Comparison of ENCODE assay signal across 28 cellular contexts in genomic region chr21:42123509-42123908, GRCh38. TPM values are rescaled to one million over a fixed set of nuclear protein-coding genes. Genes with fewer than 3 reads are reported as not detected.
DNase-seq lines count a peak whose midpoint lies in the region; ATAC-seq, FAIRE-seq and TF ChIP-seq lines count a peak whose summit lies in the region.
"Had no signal": no experiment of that assay in that cellular context is flagged by ENCODE, and none has a peak within 500 bp of the region (broad histone marks: within the 10 kb centered on the region; RNA-seq: fewer than 3 reads in every experiment).

No MANE protein-coding gene starts in this region.

- intact Hi-C loops in HepG2 (cut with micrococcal nuclease; ENCODE audit: unreplicated experiment) (no loop called here), breast epithelium (cut with DNase I; ENCODE audit: low total_unique reads) (no loop called here)
- intact Hi-C loops in activated CD4-positive, alpha-beta memory T cell treated with anti-CD3 and anti-CD28 coated beads for 36 hours (cut with micrococcal nuclease), result no loop called here

- BruUV-seq in HepG2 (replicated peaks; lab: Mats Ljungman, UMichigan), result no TSS peak

- H3K27ac ChIP-seq in BLaER1, result 0 out of 2 replicates have a peak overlapping the region, but pooled peaks have one; percentile 78
- H3K27ac ChIP-seq in VCaP, result peak overlapping the region; percentile 91; the same call in 1 of the 2 replicates
- H3K27ac ChIP-seq in HepG2 (ENCODE audit: extremely low read length, insufficient read depth, low read length), result no peak overlapping the region
- H3K27ac ChIP-seq in breast epithelium, result no peak overlapping the region
- H3K27ac ChIP-seq: KMS-11, PC-9, SJCRH30 had no signal

- H3K9me3 ChIP-seq in BLaER1, result no peaks in the 10 kb centered on the region
- H3K9me3 ChIP-seq in HepG2 (ENCODE audit: low read length), result no peaks in the 10 kb centered on the region
- no peaks in the 10 kb centered on the region for H3K9me3 ChIP-seq in breast epithelium
- H3K9me3 ChIP-seq: BE2C, SJCRH30 had no signal

- no peaks in the 10 kb centered on the region for H3K79me2 ChIP-seq in HepG2 (ENCODE audit: insufficient read depth, low read length)

- in situ Hi-C loops in HepG2 (cut with HindIII; ENCODE audit: extremely low pct_ligation_motif_present, low pct_unique_long_range_greater_than_20kb), result loop anchor here (25.0 kb wide), 1 partner anchor 511 kb away; no protein-coding TSS in a partner anchor

- H3K4me2 ChIP-seq in BLaER1 (peak overlapping the region; percentile 94), HepG2 (ENCODE audit: low read depth, low read length) (no peak overlapping the region)
- H3K4me2 ChIP-seq: KMS-11, PC-9 had no signal

- no peak for TF ChIP-seq CTCF in VCaP (conservative IDR thresholded peaks at IDR 0.05)
- no peak for TF ChIP-seq CTCF in HepG2 (CRISPR knock-in tag; IDR thresholded peaks at IDR 0.05)
- no peak for TF ChIP-seq CTCF in breast epithelium (IDR thresholded peaks at IDR 0.05)

- TF ChIP-seq POLR2A in HepG2 (IDR thresholded peaks at IDR 0.05; ENCODE audit: insufficient read depth in 1 of 2, low read depth in 2 of 2, low read length in 2 of 2), result no peak
- no peak for TF ChIP-seq POLR2A in breast epithelium (IDR thresholded peaks at IDR 0.05)

- no peaks in the 10 kb centered on the region for H3K27me3 ChIP-seq in BLaER1
- H3K27me3 ChIP-seq in HepG2 (ENCODE audit: control insufficient read depth in 1 of 2, insufficient read depth in 2 of 2, low read length in 2 of 2), result peaks cover 0 to 22% of the 10 kb centered on the region in 2 experiments; a peak in 2 of 5 replicates
- peaks cover 0 to 3% of the 10 kb centered on the region in 2 donors for H3K27me3 ChIP-seq in breast epithelium
- H3K27me3 ChIP-seq: SJCRH30 had no signal

- H3K4me3 ChIP-seq in BLaER1 (no peak overlapping the region), HepG2 (replicated peaks in 1 of 3; ENCODE audit: insufficient read depth in 1 of 3, low read depth in 2 of 3, low read length in 3 of 3) (no peak overlapping the region), breast epithelium (no peak overlapping the region)
- H3K4me3 ChIP-seq: PC-9, SJCRH30 had no signal

- H3K9ac ChIP-seq in BLaER1 (no peak overlapping the region), HepG2 (ENCODE audit: insufficient read depth, low read depth, low read length) (no peak overlapping the region)
- H3K9ac ChIP-seq: KMS-11 had no signal

- peaks cover 3% of the 10 kb centered on the region for H3K4me1 Mint-ChIP-seq in activated CD4-positive, alpha-beta memory T cell treated with anti-CD3 and anti-CD28 coated beads for 36 hours (ENCODE audit: low read depth)
- H3K4me1 Mint-ChIP-seq in activated CD4-positive, alpha-beta memory T cell treated with anti-CD3 and anti-CD28 coated beads, Interleukin-2, amount 10 ng/mL, durations not matched to agents 7 days and 5 days, result peaks cover 17% of the 10 kb centered on the region

- H3K4me3 Mint-ChIP-seq in activated CD4-positive, alpha-beta memory T cell treated with anti-CD3 and anti-CD28 coated beads for 36 hours, result no peak overlapping the region
- H3K4me3 Mint-ChIP-seq in activated CD4-positive, alpha-beta memory T cell treated with anti-CD3 and anti-CD28 coated beads, Interleukin-2, amount 10 ng/mL, durations not matched to agents 7 days and 5 days, result no peak overlapping the region
- H3K4me3 Mint-ChIP-seq: CD4-positive, CD25-positive, alpha-beta regulatory T cell had no signal

- no peak for TF ChIP-seq RAD21 in HepG2 (CRISPR knock-in tag; IDR thresholded peaks at IDR 0.05)

- H4K20me1 ChIP-seq in BLaER1, result no peaks in the 10 kb centered on the region
- H4K20me1 ChIP-seq in HepG2 (ENCODE audit: insufficient read depth, low read length), result no peaks in the 10 kb centered on the region

- no peaks in the 10 kb centered on the region for H3K9me3 Mint-ChIP-seq in activated CD4-positive, alpha-beta memory T cell treated with anti-CD3 and anti-CD28 coated beads for 36 hours
- no peaks in the 10 kb centered on the region for H3K9me3 Mint-ChIP-seq in activated CD4-positive, alpha-beta memory T cell treated with anti-CD3 and anti-CD28 coated beads, Interleukin-2, amount 10 ng/mL, durations not matched to agents 7 days and 5 days
- H3K9me3 Mint-ChIP-seq: IgD-negative memory B cell had no signal

- no peak for TF ChIP-seq EP300 in HepG2 (IDR thresholded peaks at IDR 0.05; ENCODE audit: low read depth in 2 of 2, low read length in 2 of 2)
- no peak for TF ChIP-seq EP300 in HepG2 (CRISPR knock-in tag; IDR thresholded peaks at IDR 0.05; ENCODE audit: borderline replicate concordance)

- H2AFZ ChIP-seq in HepG2 (ENCODE audit: low read length), result no peak overlapping the region
- H2AFZ ChIP-seq: PC-9 had no signal

- CTCF ChIA-PET in HepG2 (lab: Yijun Ruan, JAX; ENCODE audit: low intra/inter-chr PET ratio, low total read pairs), result no interaction called here
- CTCF ChIA-PET in activated CD4-positive, alpha-beta memory T cell treated with anti-CD3 and anti-CD28 coated beads for 36 hours (lab: Charles Lee), result no interaction called here
- CTCF ChIA-PET in activated CD4-positive, alpha-beta memory T cell treated with anti-CD3 and anti-CD28 coated beads, Interleukin-2, amount 10 ng/mL, durations not matched to agents 7 days and 5 days (lab: Charles Lee), result no interaction called here

- ATAC-seq in HepG2, result no peak
- ATAC-seq: HCT116, Right ventricle myocardium inferior had no signal

- H3K36me3 ChIP-seq in BLaER1 (no peaks in the 10 kb centered on the region), HepG2 (replicated peaks in 1 of 2; ENCODE audit: control insufficient read depth in 1 of 2, insufficient read depth in 2 of 2, low read length in 2 of 2) (no peaks in the 10 kb centered on the region), breast epithelium (no peaks in the 10 kb centered on the region)
- H3K36me3 ChIP-seq: BE2C, SJCRH30 had no signal

- POLR2A ChIA-PET in HepG2 (lab: Yijun Ruan, JAX), result no interaction called here
- POLR2A ChIA-PET in activated CD4-positive, alpha-beta memory T cell treated with anti-CD3 and anti-CD28 coated beads for 36 hours (lab: Charles Lee), result no interaction called here
- POLR2A ChIA-PET in activated CD4-positive, alpha-beta memory T cell treated with anti-CD3 and anti-CD28 coated beads, Interleukin-2, amount 10 ng/mL, durations not matched to agents 7 days and 5 days (lab: Charles Lee), result no interaction called here

- no peak overlapping the region for H3K27ac Mint-ChIP-seq in activated CD4-positive, alpha-beta memory T cell treated with anti-CD3 and anti-CD28 coated beads for 36 hours
- H3K27ac Mint-ChIP-seq in activated CD4-positive, alpha-beta memory T cell treated with anti-CD3 and anti-CD28 coated beads, Interleukin-2, amount 10 ng/mL, durations not matched to agents 7 days and 5 days, result no peak overlapping the region
- H3K27ac Mint-ChIP-seq: IgD-negative memory B cell had no signal

- FAIRE-seq in HTR-8/SVneo (lab: Jason Lieb, UNC), result peak; percentile 90
- FAIRE-seq in HepG2 (lab: Jason Lieb, UNC), result no peak
- FAIRE-seq: D721Med, GM12892 had no signal

- 89% methylated on average over 10 of the region's 10 CpGs for WGBS in HepG2 (ENCODE audit: low lambda C conversion rate)

- DNase-seq in HTR-8/SVneo (ENCODE audit: insufficient read length, low spot score), result no peak
- DNase-seq in HepG2 (ENCODE audit: low spot score), result no peak
- no peak for DNase-seq in activated CD4-positive, alpha-beta memory T cell treated with anti-CD3 and anti-CD28 coated beads for 36 hours
- DNase-seq in breast epithelium (ENCODE audit: low spot score in 2 of 2), result no peak
- no peak for DNase-seq in NCI-H1105 (lab: John Stamatoyannopoulos, UW)
- DNase-seq in activated CD4-positive, alpha-beta memory T cell treated with anti-CD3 and anti-CD28 coated beads, Interleukin-2, amount 10 ng/mL, durations not matched to agents 7 days and 5 days, result no peak
- DNase-seq: 8988T; ACHN; BE2C; CD4-positive, CD25-positive, alpha-beta regulatory T cell; DMS53; EL; NCI-H146; NCI-H446; NCI-H524 treated with DMSO at 0.1 percent for 48 hours; NCI-H774; PC-9; SJCRH30 had no signal

- no peaks in the 10 kb centered on the region for H3K36me3 Mint-ChIP-seq in activated CD4-positive, alpha-beta memory T cell treated with anti-CD3 and anti-CD28 coated beads for 36 hours
- H3K36me3 Mint-ChIP-seq in activated CD4-positive, alpha-beta memory T cell treated with anti-CD3 and anti-CD28 coated beads, Interleukin-2, amount 10 ng/mL, durations not matched to agents 7 days and 5 days (ENCODE audit: low read depth), result no peaks in the 10 kb centered on the region
- H3K36me3 Mint-ChIP-seq: CD4-positive, CD25-positive, alpha-beta regulatory T cell; IgD-negative memory B cell had no signal

- peaks cover 66% of the 10 kb centered on the region for H3K27me3 Mint-ChIP-seq in activated CD4-positive, alpha-beta memory T cell treated with anti-CD3 and anti-CD28 coated beads for 36 hours
- peaks cover 42% of the 10 kb centered on the region for H3K27me3 Mint-ChIP-seq in activated CD4-positive, alpha-beta memory T cell treated with anti-CD3 and anti-CD28 coated beads, Interleukin-2, amount 10 ng/mL, durations not matched to agents 7 days and 5 days

- peaks cover 90% of the 10 kb centered on the region for H3K4me1 ChIP-seq in BLaER1
- peaks cover 60% of the 10 kb centered on the region for H3K4me1 ChIP-seq in HepG2 (ENCODE audit: insufficient read depth, low read length)
- peaks cover 0 to 4% of the 10 kb centered on the region in 2 donors for H3K4me1 ChIP-seq in breast epithelium
- H3K4me1 ChIP-seq: BE2C had no signal

RNA-seq across cellular contexts. Expression of gene UMODL1, which starts 52.4 kb away (rescaled TPM):
- total RNA-seq in HepG2 (2016; rRNA removed; fragmentation: Illumina TruSeq; extraction: Trizol) (not detected in 2 replicates), breast epithelium (not detected)
- not detected in 2 replicates for total RNA-seq in HepG2 (2016; cell fraction: cytosol; rRNA removed; fragmentation: Illumina TruSeq; extraction: Trizol; ENCODE audit: low read depth)
- not detected in 2 replicates for total RNA-seq in HepG2 (2016; cell fraction: insoluble cytoplasmic fraction; rRNA removed; fragmentation: Illumina TruSeq; extraction: Trizol)
- total RNA-seq in HepG2 (2016; cell fraction: membrane; rRNA removed; fragmentation: Illumina TruSeq; extraction: Trizol), result not detected in 2 replicates
- total RNA-seq in HepG2 (2016; cell fraction: nucleus; rRNA removed; fragmentation: Illumina TruSeq; extraction: Trizol), result not detected in 2 replicates
- not detected in 2 replicates for polyA plus RNA-seq in HepG2 (2011; rRNA removed)
- polyA plus RNA-seq in HepG2 (2011; cell fraction: cytosol; rRNA removed), result not detected in 2 replicates
- not detected in 2 replicates for polyA plus RNA-seq in HepG2 (2011; cell fraction: nucleus; rRNA removed)
- polyA plus RNA-seq in HepG2 (2012), result not detected in 2 replicates
- not detected in 2 replicates for polyA plus RNA-seq in HepG2 (2016; cell fraction: cytosol; fragmentation: Illumina TruSeq; extraction: Trizol; ENCODE audit: low read depth)
- not detected in 2 replicates for polyA plus RNA-seq in HepG2 (2016; cell fraction: insoluble cytoplasmic fraction; fragmentation: Illumina TruSeq; extraction: Trizol; ENCODE audit: low read depth)
- polyA plus RNA-seq in HepG2 (2016; cell fraction: membrane; fragmentation: Illumina TruSeq; extraction: Trizol; ENCODE audit: low read depth), result not detected in 2 replicates
- not detected in 2 replicates for polyA plus RNA-seq in HepG2 (2016; cell fraction: nucleus; fragmentation: Illumina TruSeq; extraction: Trizol; ENCODE audit: insufficient read depth, low read depth)
- polyA minus RNA-seq in HepG2 (2011; rRNA and poly(A)+ RNA removed; ENCODE audit: low replicate concordance), result not detected in 2 replicates
- polyA minus RNA-seq in HepG2 (2011; cell fraction: cytosol; rRNA and poly(A)+ RNA removed), result not detected in 2 replicates
- not detected in 2 replicates for polyA minus RNA-seq in HepG2 (2011; cell fraction: nucleus; rRNA and poly(A)+ RNA removed)
- not detected for total RNA-seq in activated CD4-positive, alpha-beta memory T cell treated with anti-CD3 and anti-CD28 coated beads for 36 hours
- under 1 TPM; 0.05 to 0.10 TPM for total RNA-seq in activated CD4-positive, alpha-beta memory T cell treated with anti-CD3 and anti-CD28 coated beads, Interleukin-2, amount 10 ng/mL, durations not matched to agents 7 days and 5 days
- total RNA-seq: H4, PC-9, Right ventricle myocardium inferior, RPMI7951 had no signal

Comparison
In these comparisons a context has a peak if more than half of its experiments do, and no peak if none do; other contexts are left out.
1. H3K27ac ChIP-seq: peak in BLaER1 (single experiment) and VCaP (single experiment); none in HepG2 (single experiment) and breast epithelium (0 of 2).